In the genomic region with DNA sequence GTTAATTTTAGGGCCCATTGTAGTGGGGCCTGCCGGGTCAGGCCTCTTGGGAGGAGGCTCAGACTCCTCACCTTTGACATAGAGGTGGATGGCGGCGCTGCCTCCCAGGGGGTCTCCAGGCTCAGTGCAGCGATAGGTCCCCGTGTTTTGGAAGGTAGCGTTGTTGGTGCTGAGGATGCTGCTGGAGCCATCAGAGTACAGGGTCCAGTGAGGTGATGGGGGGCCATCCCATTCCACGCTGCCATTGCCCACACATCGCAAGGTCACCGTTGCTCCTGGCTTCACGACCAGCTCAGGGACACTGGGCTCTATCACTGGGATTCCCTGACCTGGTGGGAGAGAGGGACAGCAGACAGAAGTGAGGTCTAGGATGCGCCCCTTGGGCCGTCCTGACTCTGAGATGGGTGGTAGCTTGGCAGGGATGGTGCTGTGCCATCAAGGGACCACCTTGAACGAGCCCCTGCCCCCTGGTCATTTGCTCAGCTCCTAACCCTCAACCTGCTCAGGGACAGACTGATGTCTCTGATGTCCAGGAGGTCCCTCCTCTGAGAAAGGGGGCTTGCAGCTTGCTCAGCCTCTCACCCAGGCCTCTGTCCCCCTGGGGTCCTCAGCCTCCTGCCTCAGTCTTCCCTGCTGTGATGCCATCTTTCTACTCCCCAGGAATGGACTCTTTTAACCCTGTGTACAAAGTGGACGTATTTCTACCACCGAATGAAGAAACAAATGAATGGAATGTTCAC, we compare ENCODE assay signal across 26 cellular contexts. TPM values are rescaled to one million over a fixed set of nuclear protein-coding genes. Genes with fewer than 3 reads are reported as not detected.
DNase-seq lines count a peak whose midpoint lies in the region; ATAC-seq and TF ChIP-seq lines count a peak whose summit lies in the region.
"Had no signal": no experiment of that assay in that cellular context is flagged by ENCODE, and none has a peak within 500 bp of the region (broad histone marks: within the 10 kb centered on the region; RNA-seq: fewer than 3 reads in every experiment).

No MANE protein-coding gene starts in this region.

- no peak overlapping the region for H2AK5ac ChIP-seq in trophoblast cell (ENCODE audit: low read length)

- no peaks in the 10 kb centered on the region for H3K79me1 ChIP-seq in trophoblast cell (ENCODE audit: low read length)

- peak; percentile 37 for DNase-seq in activated CD8-positive, alpha-beta memory T cell treated with anti-CD3 and anti-CD28 coated beads for 24 hours
- DNase-seq in activated CD8-positive, alpha-beta memory T cell treated with anti-CD3 and anti-CD28 coated beads, Interleukin-2, amount 50 U/mL, for 48 hours: no peak
- DNase-seq in islet precursor cell (peak; percentile 41), testis (peak; percentile 3), trophoblast cell (no peak)
- DNase-seq in stimulated activated naive CD4-positive, alpha-beta T cell (lab: John Stamatoyannopoulos, UW): no peak
- DNase-seq: activated CD4-positive, alpha-beta T cell treated with anti-CD3 and anti-CD28 coated beads for 1 hour; BE2C; cerebellar nuclear complex; DND-41; effector CD8-positive, alpha-beta T cell; foreskin keratinocyte; NCI-H1105; NCI-H2029 treated with DMSO at 0.1 percent for 48 hours; NCI-H226; stimulated activated CD4-positive, alpha-beta T cell treated with anti-CD3 and anti-CD28 coated beads, Interleukin-12 subunit alpha, Interleukin-12 subunit beta, amount 100 ng/mL, for 4 hours; stimulated activated naive CD8-positive, alpha-beta T cell treated with anti-CD3 and anti-CD28 coated beads, Interleukin-15, amount 100 ng/mL, for 72 hours; T-helper 17 cell had no signal

- no peak overlapping the region for H3K4ac ChIP-seq in trophoblast cell (ENCODE audit: low read depth, low read length)

- H3K36me3 ChIP-seq in OCI-LY3 (replicated peaks; ENCODE audit: low read depth, low read length) (no peaks in the 10 kb centered on the region), testis (ENCODE audit: low read depth, missing control alignments) (no peaks in the 10 kb centered on the region), trophoblast cell (ENCODE audit: control insufficient read depth in 1 of 2, insufficient read depth in 2 of 2, low read length in 2 of 2) (peaks cover 25 to 34% of the 10 kb centered on the region in 2 experiments)
- H3K36me3 ChIP-seq: BE2C, right lobe of liver, upper lobe of right lung had no signal

- peaks cover 12% of the 10 kb centered on the region for H3K4me1 ChIP-seq in OCI-LY3 (ENCODE audit: low read length)
- H3K4me1 ChIP-seq in testis: peaks cover 5% of the 10 kb centered on the region
- peaks cover 0 to 2% of the 10 kb centered on the region in 2 experiments for H3K4me1 ChIP-seq in trophoblast cell (ENCODE audit: control insufficient read depth in 1 of 2, insufficient read depth in 2 of 2, low read length in 2 of 2)
- H3K4me1 ChIP-seq: BE2C, foreskin keratinocyte, right lobe of liver had no signal

- H4K91ac ChIP-seq in trophoblast cell (ENCODE audit: low read depth, low read length): no peak overlapping the region

- no peak overlapping the region for H4K8ac ChIP-seq in trophoblast cell (ENCODE audit: low read depth, low read length)

- no peaks in the 10 kb centered on the region for H4K20me1 ChIP-seq in OCI-LY3 (ENCODE audit: insufficient read depth, low read length)

- no peak overlapping the region for H2BK5ac ChIP-seq in trophoblast cell (ENCODE audit: low read depth, low read length, poor library complexity)

- H3K27me3 ChIP-seq in OCI-LY3 (ENCODE audit: low read depth, low read length) (0 out of 2 replicates have a peak, but pooled peaks cover 2% of the 10 kb centered on the region), testis (no peaks in the 10 kb centered on the region), trophoblast cell (ENCODE audit: insufficient read depth, low read length) (no peaks in the 10 kb centered on the region)
- H3K27me3 ChIP-seq: BE2C, right lobe of liver, upper lobe of right lung had no signal

- TF ChIP-seq CTCF in OCI-LY3 (IDR thresholded peaks at IDR 0.05; ENCODE audit: low read depth, low read length) (no peak), testis (IDR thresholded peaks at IDR 0.05) (no peak)

- no peak overlapping the region for H4K12ac ChIP-seq in trophoblast cell (ENCODE audit: low read depth, low read length)

- H3K23ac ChIP-seq in trophoblast cell (ENCODE audit: low read length): no peak overlapping the region

- H2BK120ac ChIP-seq in trophoblast cell (ENCODE audit: insufficient read depth, low read length, poor library complexity): no peak overlapping the region

- H3K79me2 ChIP-seq in OCI-LY3 (ENCODE audit: low read length) (no peaks in the 10 kb centered on the region), trophoblast cell (ENCODE audit: control insufficient read depth, insufficient read depth, low read length, poor library complexity) (no peaks in the 10 kb centered on the region)

- H3K9me3 ChIP-seq in OCI-LY3 (ENCODE audit: insufficient read depth, low read length) (no peaks in the 10 kb centered on the region), testis (no peaks in the 10 kb centered on the region), trophoblast cell (ENCODE audit: insufficient read depth, low read depth, low read length) (no peaks in the 10 kb centered on the region)
- H3K9me3 ChIP-seq: BE2C, right lobe of liver, SK-N-SH, upper lobe of right lung had no signal

- H3K9ac ChIP-seq in OCI-LY3 (ENCODE audit: low read length) (no peak overlapping the region), trophoblast cell (ENCODE audit: low read length) (no peak overlapping the region)
- H3K9ac ChIP-seq: SK-N-SH had no signal

- intact Hi-C loops in testis (cut with DNase I; ENCODE audit: low total_unique reads): no loop called here

- no peak for ATAC-seq in GM21619 (IDR thresholded peaks at IDR 0.05; ENCODE audit: unreplicated experiment)
- ATAC-seq: activated T-helper 17 cell treated with anti-CD3 and anti-CD28 coated beads, Interleukin-2, amount 50 U/mL, for 72 hours; foreskin keratinocyte; HCT116; stimulated activated naive CD8-positive, alpha-beta T cell treated with anti-CD3 and anti-CD28 coated beads, Interleukin-15, amount 100 ng/mL, for 72 hours had no signal

- TF ChIP-seq POLR2A in testis (IDR thresholded peaks at IDR 0.05): no peak

- no peak overlapping the region for H3K14ac ChIP-seq in trophoblast cell (ENCODE audit: low read length)

- H2BK12ac ChIP-seq in trophoblast cell (ENCODE audit: low read length): no peak overlapping the region

- WGBS in testis, 2 donors: 54 to 88% methylated on average over 4 to 15 of the region's 15 CpGs
- no CpG with 5 or more reads among the region's 15 CpGs for WGBS in trophoblast cell (ENCODE audit: extremely low coverage, insufficient coverage, insufficient read length)

- H3K18ac ChIP-seq in trophoblast cell (ENCODE audit: low read length): no peak overlapping the region

- H3K27ac ChIP-seq in OCI-LY3 (ENCODE audit: low read length) (no peak overlapping the region), testis (no peak overlapping the region), trophoblast cell (ENCODE audit: low read depth, low read length) (no peak overlapping the region)
- H3K27ac ChIP-seq: foreskin keratinocyte, right lobe of liver, upper lobe of right lung had no signal

- H3K4me3 ChIP-seq in OCI-LY3 (ENCODE audit: low read length) (no peak overlapping the region), testis (no peak overlapping the region), trophoblast cell (ENCODE audit: low read depth, low read length) (no peak overlapping the region)
- H3K4me3 ChIP-seq: GM12878, right lobe of liver, upper lobe of right lung had no signal

- no peak overlapping the region for H2AFZ ChIP-seq in OCI-LY3 (ENCODE audit: low read depth, low read length)
- H2AFZ ChIP-seq in trophoblast cell (ENCODE audit: insufficient read depth, low read length, poor library complexity): no peak overlapping the region

- peak overlapping the region; percentile 77 for H3K4me2 ChIP-seq in OCI-LY3 (ENCODE audit: low read length)
- no peak overlapping the region for H3K4me2 ChIP-seq in trophoblast cell (ENCODE audit: low read length)
- H3K4me2 ChIP-seq: SK-N-SH had no signal

RNA-seq across cellular contexts. Expression of a gene that starts 5.5 kb away (rescaled TPM):
- 10 to 100 TPM in 1 of 2 donors, 1 to 10 TPM in 1; 4.3 to 15.7 TPM for total RNA-seq in testis
- 25.4 TPM for polyA plus RNA-seq in testis (ENCODE audit: insufficient read depth, low read depth, low replicate concordance)
- polyA plus RNA-seq in trophoblast cell (2013): 42.3 and 43.7 TPM in 2 replicates
- total RNA-seq: foreskin keratinocyte had no signal

Comparison
In these comparisons a context has a peak if more than half of its experiments do, and no peak if none do; other contexts are left out.
1. DNase-seq: peak in activated CD8-positive, alpha-beta memory T cell treated with anti-CD3 and anti-CD28 coated beads for 24 hours (single experiment), islet precursor cell (single experiment) and testis (single experiment); none in activated CD8-positive, alpha-beta memory T cell treated with anti-CD3 and anti-CD28 coated beads, Interleukin-2, amount 50 U/mL, for 48 hours (single experiment), stimulated activated naive CD4-positive, alpha-beta T cell (0 of 6) and trophoblast cell (0 of 2).